In the genomic region with DNA sequence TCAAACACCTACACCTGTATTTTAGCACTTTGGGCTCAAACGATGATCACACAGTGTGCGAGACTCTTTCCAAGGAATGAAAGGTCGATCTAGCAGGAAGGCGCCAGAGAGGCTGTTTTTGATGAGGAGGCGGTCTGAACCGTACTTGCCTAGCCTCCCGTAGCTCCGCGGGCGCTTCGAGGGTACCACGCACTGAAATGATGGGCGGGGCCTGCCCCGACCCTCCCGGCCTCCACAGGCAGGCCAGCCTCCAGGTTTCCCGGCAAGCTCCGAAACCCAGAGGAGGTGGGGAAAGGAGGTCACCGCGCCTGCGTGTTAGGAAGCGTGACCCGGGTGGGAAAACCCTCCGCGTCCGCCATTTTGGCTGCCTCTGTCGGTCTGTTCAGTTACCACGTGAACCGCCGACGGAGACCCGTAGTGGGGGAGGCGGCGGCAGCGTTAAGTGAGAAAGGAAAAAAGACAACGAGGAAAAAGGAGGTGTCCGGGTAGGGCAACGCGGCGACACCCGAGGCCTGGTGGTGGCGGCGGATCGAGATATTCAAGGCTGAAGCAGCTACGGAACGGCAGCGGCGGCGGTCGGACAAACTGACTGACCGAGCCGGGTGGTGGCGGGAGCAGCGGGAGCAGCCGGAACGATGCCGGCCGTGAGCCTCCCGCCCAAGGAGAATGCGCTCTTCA, we compare ENCODE assay signal across 8 cellular contexts. TPM values are rescaled to one million over a fixed set of nuclear protein-coding genes. Genes with fewer than 3 reads are reported as not detected.
DNase-seq lines count a peak whose midpoint lies in the region; ATAC-seq and TF ChIP-seq lines count a peak whose summit lies in the region.

A gene (plus strand): TSS at position 363 of the 678 bp plus-strand sequence. CDS start 273 bp downstream, at position 636.

- peak in 1 of 2 donors; percentile 50 for TF ChIP-seq POLR2A in vagina (IDR thresholded peaks at IDR 0.05)

- peak within 1 kb of the TSS; percentile 78 to 99 for H3K4me3 ChIP-seq in ascending aorta
- peak within 1 kb of the TSS; percentile 85 for H3K4me3 ChIP-seq in right cardiac atrium (ENCODE audit: low read length)
- peak within 1 kb of the TSS; percentile 68 to 94 for H3K4me3 ChIP-seq in vagina

- H3K4me1 ChIP-seq in ascending aorta (peaks cover 3 to 34% of the 10 kb centered on the region in 2 donors), right cardiac atrium (ENCODE audit: control insufficient read depth, insufficient read depth, low read length) (no peaks in the 10 kb centered on the region), vagina (peaks cover 37% of the 10 kb centered on the region)

- H3K9me3 Mint-ChIP-seq in T-helper 2 cell treated with Interferon-gamma antibody and Interleukin-4, amounts not matched to agents 5 μg/mL and 100 μg/mL, for 36 hours: peaks cover 8% of the 10 kb centered on the region

- DNase-seq in NCI-H1930 (lab: John Stamatoyannopoulos, UW): peak; percentile 97
- peak; percentile 98 for DNase-seq in T-helper 2 cell treated with Interferon-gamma antibody and Interleukin-4, amounts not matched to agents 5 μg/mL and 100 μg/mL, for 36 hours (ENCODE audit: low spot score)
- DNase-seq in ascending aorta (ENCODE audit: low spot score in 2 of 2): peak; percentile 93 to 99
- peak; percentile 99 for DNase-seq in right cardiac atrium
- peak; percentile 97 for DNase-seq in putamen (ENCODE audit: low spot score)
- DNase-seq in vagina (ENCODE audit: extremely low spot score in 2 of 2): peak; percentile 97 to 98

- under 1% methylated on average over 59 of the region's 59 CpGs for WGBS in right cardiac atrium

- TF ChIP-seq CTCF in ascending aorta (IDR thresholded peaks at IDR 0.05) (no peak), vagina (IDR thresholded peaks at IDR 0.05) (no peak)

- peak within 1 kb of the TSS; percentile 98 for H3K27ac Mint-ChIP-seq in T-helper 2 cell treated with Interferon-gamma antibody and Interleukin-4, amounts not matched to agents 5 μg/mL and 100 μg/mL, for 36 hours

- H3K27me3 ChIP-seq in ascending aorta (no peaks in the 10 kb centered on the region), right cardiac atrium (ENCODE audit: control insufficient read depth, insufficient read depth) (no peaks in the 10 kb centered on the region), vagina (no peaks in the 10 kb centered on the region)

- intact Hi-C loops in ascending aorta (cut with DNase I): loop anchor here (1.0 to 5.0 kb wide), 4 partner anchors 123 to 1921 kb away; a partner anchor contains a TSS
- intact Hi-C loops in right cardiac atrium (cut with DNase I): loop anchor here in 1 of 4 donors (10.0 kb wide), 1 partner anchor 126 kb away; a partner anchor contains a TSS
- intact Hi-C loops in vagina (cut with DNase I): loop anchor here (5.0 kb wide), 1 partner anchor 124 kb away; a partner anchor contains a TSS

- no peaks in the 10 kb centered on the region for H3K27me3 Mint-ChIP-seq in T-helper 2 cell treated with Interferon-gamma antibody and Interleukin-4, amounts not matched to agents 5 μg/mL and 100 μg/mL, for 36 hours (ENCODE audit: low read depth)

- ATAC-seq in GM18502 (IDR thresholded peaks at IDR 0.05; ENCODE audit: poor library complexity, unreplicated experiment) (peak; percentile 85), HG02970 (IDR thresholded peaks at IDR 0.05; ENCODE audit: low FRiP score, unreplicated experiment) (peak; percentile 86), right cardiac atrium (peak; percentile 97 to 99)

- peaks cover 47% of the 10 kb centered on the region for H3K4me1 Mint-ChIP-seq in T-helper 2 cell treated with Interferon-gamma antibody and Interleukin-4, amounts not matched to agents 5 μg/mL and 100 μg/mL, for 36 hours (ENCODE audit: low read depth)

- H3K27ac ChIP-seq in ascending aorta (peak within 1 kb of the TSS; percentile 92 to 95), right cardiac atrium (ENCODE audit: low read length) (peak within 1 kb of the TSS; percentile 92), vagina (peak within 1 kb of the TSS; percentile 89)

- H3K36me3 Mint-ChIP-seq in T-helper 2 cell treated with Interferon-gamma antibody and Interleukin-4, amounts not matched to agents 5 μg/mL and 100 μg/mL, for 36 hours (ENCODE audit: low read depth): peaks cover 42% of the 10 kb centered on the region

- no peaks in the 10 kb centered on the region for H3K36me3 ChIP-seq in ascending aorta
- H3K36me3 ChIP-seq in vagina: no peaks in the 10 kb centered on the region

- peak within 1 kb of the TSS; percentile 95 for H3K4me3 Mint-ChIP-seq in T-helper 2 cell treated with Interferon-gamma antibody and Interleukin-4, amounts not matched to agents 5 μg/mL and 100 μg/mL, for 36 hours

- H3K9me3 ChIP-seq in ascending aorta: no peaks in the 10 kb centered on the region
- no peaks in the 10 kb centered on the region for H3K9me3 ChIP-seq in right cardiac atrium (ENCODE audit: control insufficient read depth, low read length)
- no peaks in the 10 kb centered on the region for H3K9me3 ChIP-seq in vagina

RNA-seq across cellular contexts. Expression of the gene that starts here (rescaled TPM):
- 6.4 TPM for total RNA-seq in ascending aorta
- total RNA-seq in right cardiac atrium: 10 to 100 TPM; 30.0 to 45.0 (median 37.8) TPM
- 9.2 TPM for polyA plus RNA-seq in right cardiac atrium
- 35.1 TPM for total RNA-seq in vagina

Comparison
In these comparisons a context has a peak if more than half of its experiments do, and no peak if none do; other contexts are left out.
1. Peak in every context shown above with its lines: DNase-seq, ATAC-seq, H3K4me3 ChIP-seq and H3K27ac ChIP-seq.